Comparison of ENCODE assay signal across 8 cellular contexts in genomic region chr4:110059556-110060191, GRCh38.
DNase-seq lines count a peak whose midpoint lies in the region; ATAC-seq, FAIRE-seq and TF ChIP-seq lines count a peak whose summit lies in the region.

No MANE protein-coding gene starts in this region.

- WGBS in GM12878 (ENCODE audit: insufficient coverage, insufficient replicate concordance, low lambda C conversion rate, missing lambda C conversion rate), result 2% methylated on average over 3 of the region's 3 CpGs

- no peak for TF ChIP-seq RAD21 in GM12878 (IDR thresholded peaks at IDR 0.05; ENCODE audit: insufficient read depth, low read depth, low read length)

- no peaks in the 10 kb centered on the region for H3K9me3 ChIP-seq in GM12878 (replicated peaks; ENCODE audit: control insufficient read depth, insufficient read depth, low read length)

- H4K20me1 ChIP-seq in GM12878 (ENCODE audit: control insufficient read depth, insufficient read depth), result no peaks in the 10 kb centered on the region

- intact Hi-C loops in GM12878 (cut with micrococcal nuclease; ENCODE audit: unreplicated experiment), result loop anchor here (5.0 kb wide), 2 partner anchors 48 to 228 kb away; no protein-coding TSS in a partner anchor

- H2AFZ ChIP-seq in GM12878 (ENCODE audit: control insufficient read depth, low read depth, low read length), result no peak overlapping the region; the same call in 1 of the 2 replicates

- SMC1A ChIA-PET in GM12878 (lab: Charles Lee; ENCODE audit: uncharacterized antibody, unreplicated experiment), result interaction anchor here (0.9 to 2.9 kb wide), 15 partner anchors 8 to 139 kb away, joined by 3 to 25 read pairs (median 4); partner anchors contain the start of gene ELOVL6

- no TSS peak for BruUV-seq in GM12878 (replicated peaks; lab: Mats Ljungman, UMichigan)

- H3K4me3 ChIP-seq in GM12878, result 0 out of 2 replicates have a peak overlapping the region, but pooled peaks have one; percentile 17

- no peak for FAIRE-seq in GM12878 (lab: Jason Lieb, UNC)

- H3K36me3 ChIP-seq in GM12878 (ENCODE audit: control insufficient read depth in 2 of 2, insufficient read depth in 2 of 2, low read length in 1 of 2), result no peaks in the 10 kb centered on the region

- peak in 1 of 2 experiments; percentile 42; a peak in 1 of 4 replicates for TF ChIP-seq EP300 in GM12878 (IDR thresholded peaks at IDR 0.05; ENCODE audit: borderline replicate concordance in 1 of 2, control insufficient read depth in 1 of 2, low read depth in 2 of 2, low read length in 2 of 2)

- ATAC-seq in GM19035 (IDR thresholded peaks at IDR 0.05; ENCODE audit: unreplicated experiment), result peak; percentile 82
- ATAC-seq in HG03097 (IDR thresholded peaks at IDR 0.05; ENCODE audit: low FRiP score, unreplicated experiment), result peak; percentile 75
- peak; percentile 81 for ATAC-seq in GM12878
- no peak for ATAC-seq in omental fat pad (ENCODE audit: low FRiP score)

- no peaks in the 10 kb centered on the region for H3K79me2 ChIP-seq in GM12878 (ENCODE audit: control insufficient read depth, insufficient read depth, low read length)

- peak overlapping the region; percentile 61 for H3K4me2 ChIP-seq in GM12878 (ENCODE audit: control insufficient read depth, insufficient read depth)

- peak overlapping the region; percentile 48 for H3K27ac ChIP-seq in GM12878 (ENCODE audit: control insufficient read depth, insufficient read depth)

- H3K27me3 ChIP-seq in GM12878 (replicated peaks in 1 of 2; ENCODE audit: control insufficient read depth in 2 of 2, insufficient read depth in 2 of 2, low read length in 1 of 2), result no peaks in the 10 kb centered on the region

- in situ Hi-C loops in GM12878 (cut with MboI), result no loop called here

- POLR2A ChIA-PET in GM12878 (lab: Charles Lee), result interaction anchor here (0.9 to 1.8 kb wide), 3 partner anchors 9 to 135 kb away, joined by 5 to 6 read pairs (median 5); no protein-coding TSS in a partner anchor

- TF ChIP-seq CTCF in GM12878 (IDR thresholded peaks at IDR 0.05 in 2 of 3, conservative IDR thresholded peaks at IDR 0.05 in 1 of 3; ENCODE audit: control insufficient read depth in 2 of 3, extremely low read depth in 1 of 3, insufficient read depth in 1 of 3, low read depth in 3 of 3, low read length in 3 of 3) (no peak), omental fat pad (IDR thresholded peaks at IDR 0.05) (no peak)

- H3K4me1 ChIP-seq in GM12878 (ENCODE audit: control insufficient read depth, insufficient read depth, low read length), result peaks cover 29% of the 10 kb centered on the region

- CTCF ChIA-PET in GM12878 (lab: Yijun Ruan, JAX), result interaction anchor here (0.5 to 3.3 kb wide), 5 partner anchors 9 to 1580 kb away, joined by 3 to 19 read pairs (median 3); no protein-coding TSS in a partner anchor

- no peak overlapping the region for H3K9ac ChIP-seq in GM12878 (ENCODE audit: control insufficient read depth, insufficient read depth, low read length)

- RAD21 ChIA-PET in GM12878 (lab: Charles Lee; ENCODE audit: unreplicated experiment), result interaction anchor here (1.0 to 1.7 kb wide), 7 partner anchors 37 to 227 kb away, joined by 3 to 9 read pairs (median 4); no protein-coding TSS in a partner anchor

- no peak for TF ChIP-seq POLR2A in GM12878 (IDR thresholded peaks at IDR 0.05; ENCODE audit: low read depth, low read length)

- DNase-seq in AG08395 (ENCODE audit: low spot score), result peak; percentile 11
- DNase-seq in GM12878 (ENCODE audit: low read depth, low spot score), result peak; percentile 54
- DNase-seq in stimulated activated naive CD4-positive, alpha-beta T cell treated with Interleukin-2 at 50 U/mL for 16 hours (lab: John Stamatoyannopoulos, UW), result no peak
- DNase-seq in T1000 (lab: John Stamatoyannopoulos, UW), result no peak
- no peak for DNase-seq in DMS153 treated with DMSO at 0.1 percent for 48 hours (lab: John Stamatoyannopoulos, UW; ENCODE audit: unreplicated experiment)
- DNase-seq in omental fat pad (ENCODE audit: low spot score), result no peak

TF ChIP-seq in GM12878, 131 proteins besides CTCF, POLR2A, EP300 and RAD21 (continues in another document):
- 0 out of 2 replicates have a peak, but pooled peaks have one; percentile 5 for TF ChIP-seq IRF4 (IDR thresholded peaks at IDR 0.05; ENCODE audit: low read depth, low read length)
- TF ChIP-seq ZBTB11 (CRISPR knock-in tag; IDR thresholded peaks at IDR 0.05), result no peak
- no peak for TF ChIP-seq PAX8 (IDR thresholded peaks at IDR 0.05)
- peak; percentile 62; the same call in 1 of the 2 replicates for TF ChIP-seq EED (IDR thresholded peaks at IDR 0.05; ENCODE audit: low read depth)
- TF ChIP-seq BRCA1 (IDR thresholded peaks at IDR 0.05; ENCODE audit: low read depth, low read length), result no peak
- TF ChIP-seq GATAD2B (conservative IDR thresholded peaks at IDR 0.05; ENCODE audit: low read depth), result 0 out of 2 replicates have a peak, but pooled peaks have one; percentile 29
- no peak for TF ChIP-seq CBX5 (IDR thresholded peaks at IDR 0.05; ENCODE audit: low read depth)
- no peak for TF ChIP-seq RB1 (IDR thresholded peaks at IDR 0.05; ENCODE audit: borderline replicate concordance)
- TF ChIP-seq BCL3 (IDR thresholded peaks at IDR 0.05; ENCODE audit: borderline replicate concordance, insufficient read depth, low read depth, low read length, poor library complexity, severe bottlenecking), result no peak
- TF ChIP-seq REST (IDR thresholded peaks at IDR 0.05; ENCODE audit: low read depth, low read length), result no peak
- TF ChIP-seq SRF (IDR thresholded peaks at IDR 0.05; ENCODE audit: low read depth in 2 of 2, low read length in 2 of 2), result no peak
- no peak for TF ChIP-seq SUZ12 (IDR thresholded peaks at IDR 0.05; ENCODE audit: unreplicated experiment)

Comparison
In these comparisons a context has a peak if more than half of its experiments do, and no peak if none do; other contexts are left out.
1. DNase-seq: peak in AG08395 (single experiment) and GM12878 (single experiment); none in stimulated activated naive CD4-positive, alpha-beta T cell treated with Interleukin-2 at 50 U/mL for 16 hours (single experiment), T1000 (single experiment), DMS153 treated with DMSO at 0.1 percent for 48 hours (single experiment) and omental fat pad (single experiment).